In genomic region chr9:117771162-117771561, GRCh38 we compare ENCODE assay signal across 16 cellular contexts.
DNase-seq lines count a peak whose midpoint lies in the region; ATAC-seq and TF ChIP-seq lines count a peak whose summit lies in the region.
"Had no signal": no experiment of that assay in that cellular context is flagged by ENCODE, and none has a peak within 500 bp of the region (broad histone marks: within the 10 kb centered on the region; RNA-seq: fewer than 3 reads in every experiment).

No MANE protein-coding gene starts in this region.

- no peaks in the 10 kb centered on the region for H3K4me1 Mint-ChIP-seq in CD4-positive, alpha-beta memory T cell

- H3K27ac ChIP-seq in mesendoderm (ENCODE audit: low read depth, low read length) (no peak overlapping the region), breast epithelium (no peak overlapping the region)
- no peak overlapping the region for H3K27ac ChIP-seq in CD4-positive, alpha-beta memory T cell (ENCODE audit: low read depth, low read length)
- H3K27ac ChIP-seq: PC-9 had no signal

- H3K4me2 ChIP-seq in mesendoderm (ENCODE audit: low read length): no peak overlapping the region
- H3K4me2 ChIP-seq: PC-9 had no signal

- peak overlapping the region; percentile 16 for H2AK5ac ChIP-seq in mesendoderm (ENCODE audit: low read length)

- no peak overlapping the region for H3K18ac ChIP-seq in mesendoderm (ENCODE audit: low read length)

- peak overlapping the region; percentile 5 for H2BK15ac ChIP-seq in mesendoderm (replicated peaks; ENCODE audit: low read depth)

- no peak overlapping the region for H3K56ac ChIP-seq in mesendoderm (ENCODE audit: low read length)

- peak; percentile 7 for DNase-seq in COLO829 (ENCODE audit: low spot score)
- DNase-seq in NCI-H1417 (lab: John Stamatoyannopoulos, UW): peak; percentile 22 to 90 (median 57)
- peak; percentile 27 for DNase-seq in NCI-H774 (lab: John Stamatoyannopoulos, UW)
- no peak for DNase-seq in mesendoderm
- DNase-seq in breast epithelium (ENCODE audit: low spot score in 2 of 2): no peak
- DNase-seq in CD4-positive, alpha-beta memory T cell: no peak
- DNase-seq: C1 segment of cervical spinal cord, Caco-2, DMS79, KG1, MG63, NCI-H1694, NCI-H524 treated with DMSO at 0.1 percent for 48 hours, PC-9 had no signal

- no peak overlapping the region for H3K9ac ChIP-seq in mesendoderm (ENCODE audit: low read length)

- peaks cover 0 to 4% (median 0%) of the 10 kb centered on the region in 8 donors for H3K9me3 Mint-ChIP-seq in CD4-positive, alpha-beta memory T cell

- TF ChIP-seq CTCF in breast epithelium (IDR thresholded peaks at IDR 0.05): no peak

- CTCF ChIA-PET in CD4-positive, alpha-beta memory T cell (lab: Charles Lee; ENCODE audit: partially characterized antibody): no interaction called here

- WGBS in mesendoderm (ENCODE audit: extremely low coverage, insufficient coverage, low lambda C conversion rate): no CpG with 5 or more reads among the region's 4 CpGs

- H3K4me3 Mint-ChIP-seq in CD4-positive, alpha-beta memory T cell: no peak overlapping the region

- H2BK5ac ChIP-seq in mesendoderm (ENCODE audit: low read length): no peak overlapping the region

- H3K36me3 ChIP-seq in mesendoderm (ENCODE audit: control insufficient read depth, insufficient read depth, low read length): no peaks in the 10 kb centered on the region
- H3K36me3 ChIP-seq in breast epithelium: no peaks in the 10 kb centered on the region
- H3K36me3 ChIP-seq in CD4-positive, alpha-beta memory T cell (ENCODE audit: insufficient read depth, low read length): no peaks in the 10 kb centered on the region
- H3K36me3 ChIP-seq: MG63 had no signal

- H3K27me3 ChIP-seq in mesendoderm (ENCODE audit: insufficient read depth, low read length, poor library complexity) (no peaks in the 10 kb centered on the region), breast epithelium (no peaks in the 10 kb centered on the region)
- H3K27me3 ChIP-seq in CD4-positive, alpha-beta memory T cell (ENCODE audit: insufficient read depth, low read length): no peaks in the 10 kb centered on the region
- H3K27me3 ChIP-seq: MG63 had no signal

- H4K5ac ChIP-seq in mesendoderm (ENCODE audit: low read length): no peak overlapping the region

- H3K36me3 Mint-ChIP-seq in CD4-positive, alpha-beta memory T cell: no peaks in the 10 kb centered on the region

- H3K4me3 ChIP-seq in mesendoderm (ENCODE audit: low read length) (no peak overlapping the region), breast epithelium (no peak overlapping the region)
- H3K4me3 ChIP-seq in CD4-positive, alpha-beta memory T cell (ENCODE audit: low read length in 2 of 2): no peak overlapping the region
- H3K4me3 ChIP-seq: MG63, PC-9 had no signal

- intact Hi-C loops in breast epithelium (cut with DNase I; ENCODE audit: low total_unique reads): no loop called here
- intact Hi-C loops in CD4-positive, alpha-beta memory T cell (cut with micrococcal nuclease): no loop called here

- H3K27ac Mint-ChIP-seq in CD4-positive, alpha-beta memory T cell: no peak overlapping the region

- no peak overlapping the region for H2BK120ac ChIP-seq in mesendoderm (ENCODE audit: low read depth, low read length)

- no peaks in the 10 kb centered on the region for H3K9me3 ChIP-seq in breast epithelium
- H3K9me3 ChIP-seq in CD4-positive, alpha-beta memory T cell (ENCODE audit: control insufficient read depth in 1 of 2, low read length in 2 of 2): no peaks in the 10 kb centered on the region
- H3K9me3 ChIP-seq: Caco-2, MG63 had no signal

- H3K79me2 ChIP-seq in mesendoderm (ENCODE audit: control insufficient read depth, insufficient read depth, low read length): no peaks in the 10 kb centered on the region

- H3K23ac ChIP-seq in mesendoderm (ENCODE audit: low read length): no peak overlapping the region

- no peak overlapping the region for H3K4ac ChIP-seq in mesendoderm (ENCODE audit: low read depth, low read length)

- H3K79me1 ChIP-seq in mesendoderm (ENCODE audit: low read length): no peaks in the 10 kb centered on the region

- H3K27me3 Mint-ChIP-seq in CD4-positive, alpha-beta memory T cell: peaks cover 0 to 10% of the 10 kb centered on the region in 2 donors

- no peak overlapping the region for H4K8ac ChIP-seq in mesendoderm (ENCODE audit: low read depth, low read length)

- ATAC-seq in GM18505 (IDR thresholded peaks at IDR 0.05; ENCODE audit: unreplicated experiment): no peak
- no peak for ATAC-seq in HG03196 (IDR thresholded peaks at IDR 0.05; ENCODE audit: unreplicated experiment)

- H3K4me1 ChIP-seq in mesendoderm (ENCODE audit: control insufficient read depth, low read depth, low read length): peaks cover 2% of the 10 kb centered on the region
- no peaks in the 10 kb centered on the region for H3K4me1 ChIP-seq in breast epithelium
- H3K4me1 ChIP-seq in CD4-positive, alpha-beta memory T cell (ENCODE audit: insufficient read depth, low read length): no peaks in the 10 kb centered on the region
- H3K4me1 ChIP-seq: Caco-2 had no signal

- POLR2A ChIA-PET in CD4-positive, alpha-beta memory T cell (lab: Charles Lee; ENCODE audit: partially characterized antibody): no interaction called here

- TF ChIP-seq POLR2A in breast epithelium (IDR thresholded peaks at IDR 0.05): no peak
- no peak for TF ChIP-seq POLR2A in GM18505 (IDR thresholded peaks at IDR 0.05; ENCODE audit: borderline replicate concordance, extremely low read depth, insufficient read depth, insufficient read length)

Comparison
In these comparisons a context has a peak if more than half of its experiments do, and no peak if none do; other contexts are left out.
1. DNase-seq: peak in COLO829 (single experiment), NCI-H1417 (3 of 3) and NCI-H774 (single experiment); none in mesendoderm (single experiment), breast epithelium (0 of 2) and CD4-positive, alpha-beta memory T cell (0 of 5).